Comparison of ENCODE assay signal across 9 cellular contexts in genomic region chr17:73770115-73770848, GRCh38.
DNase-seq lines count a peak whose midpoint lies in the region; ATAC-seq and TF ChIP-seq lines count a peak whose summit lies in the region.
"Had no signal": no experiment of that assay in that cellular context is flagged by ENCODE, and none has a peak within 500 bp of the region (broad histone marks: within the 10 kb centered on the region; RNA-seq: fewer than 3 reads in every experiment).

No MANE protein-coding gene starts in this region.

- H3K9me3 ChIP-seq in breast epithelium (no peaks in the 10 kb centered on the region), aorta (ENCODE audit: control insufficient read depth, low read length) (no peaks in the 10 kb centered on the region)
- H3K9me3 ChIP-seq: neutrophil had no signal

- DNase-seq in ACHN (peak; percentile 65), NCI-H1694 treated with DMSO at 0.1 percent for 48 hours (lab: John Stamatoyannopoulos, UW) (peak; percentile 93), breast epithelium (ENCODE audit: low spot score in 2 of 2) (peak; percentile 65 to 68), left lobe of liver (ENCODE audit: low spot score) (peak; percentile 75), aorta (peak; percentile 87 to 95), NCI-H526 treated with DMSO at 0.1 percent for 48 hours (lab: John Stamatoyannopoulos, UW) (no peak)
- no peak for DNase-seq in NK-92 treated with Interleukin-12 subunit alpha and Interleukin-12 subunit beta, amount 100 ng/mL, for 24 hours (lab: John Stamatoyannopoulos, UW)

- no peak for TF ChIP-seq CTCF in breast epithelium (IDR thresholded peaks at IDR 0.05)

- H3K27me3 ChIP-seq in breast epithelium, result peaks cover 0 to 4% of the 10 kb centered on the region in 2 donors
- H3K27me3 ChIP-seq in aorta (ENCODE audit: control insufficient read depth in 1 of 2, insufficient read depth in 2 of 2, low read length in 1 of 2), result no peaks in the 10 kb centered on the region

- TF ChIP-seq POLR2A in breast epithelium (IDR thresholded peaks at IDR 0.05), result no peak

- ATAC-seq in left lobe of liver (peak; percentile 79), aorta (ENCODE audit: low FRiP score) (peak; percentile 85), GM19452 (IDR thresholded peaks at IDR 0.05; ENCODE audit: unreplicated experiment) (no peak)

- 29 to 31% methylated on average over 12 of the region's 12 CpGs for WGBS in aorta, 2 donors

- in situ Hi-C loops in ACHN (cut with HindIII; ENCODE audit: low pct_ligation_motif_present, low pct_unique_long_range_greater_than_20kb, low sequenced_read_pairs), result no loop called here

- intact Hi-C loops in breast epithelium (cut with DNase I; ENCODE audit: low total_unique reads), result no loop called here
- intact Hi-C loops in aorta (cut with DNase I), result loop anchor here (5.0 to 10.0 kb wide), 2 partner anchors 125 to 128 kb away; partner anchors contain the start of gene SDK2 (in 2 of the 2)

- H3K4me1 ChIP-seq in breast epithelium (peaks cover 0 to 5% of the 10 kb centered on the region in 2 donors), aorta (ENCODE audit: control insufficient read depth in 1 of 2, insufficient read depth in 2 of 2, low read length in 2 of 2) (peaks cover 0 to 2% of the 10 kb centered on the region in 2 donors)

- H3K4me3 ChIP-seq in breast epithelium, result no peak overlapping the region
- H3K4me3 ChIP-seq in aorta (ENCODE audit: low read length in 2 of 2), result no peak overlapping the region

- no peaks in the 10 kb centered on the region for H3K36me3 ChIP-seq in breast epithelium
- H3K36me3 ChIP-seq in aorta (ENCODE audit: control insufficient read depth in 1 of 2, insufficient read depth in 2 of 2, low read length in 1 of 2), result no peaks in the 10 kb centered on the region
- H3K36me3 ChIP-seq: neutrophil had no signal

- no peak overlapping the region for H3K27ac ChIP-seq in breast epithelium
- peak overlapping the region in 1 of 2 donors; percentile 23 for H3K27ac ChIP-seq in aorta (ENCODE audit: low read depth in 1 of 2, low read length in 2 of 2)
- H3K27ac ChIP-seq: neutrophil had no signal

Comparison
In these comparisons a context has a peak if more than half of its experiments do, and no peak if none do; other contexts are left out.
1. DNase-seq: peak in ACHN (single experiment), NCI-H1694 treated with DMSO at 0.1 percent for 48 hours (single experiment), breast epithelium (2 of 2), left lobe of liver (single experiment) and aorta (2 of 2); none in NK-92 treated with Interleukin-12 subunit alpha and Interleukin-12 subunit beta, amount 100 ng/mL, for 24 hours (single experiment) and NCI-H526 treated with DMSO at 0.1 percent for 48 hours (single experiment).